ENCODE assay signal across 18 cellular contexts in the genomic region with DNA sequence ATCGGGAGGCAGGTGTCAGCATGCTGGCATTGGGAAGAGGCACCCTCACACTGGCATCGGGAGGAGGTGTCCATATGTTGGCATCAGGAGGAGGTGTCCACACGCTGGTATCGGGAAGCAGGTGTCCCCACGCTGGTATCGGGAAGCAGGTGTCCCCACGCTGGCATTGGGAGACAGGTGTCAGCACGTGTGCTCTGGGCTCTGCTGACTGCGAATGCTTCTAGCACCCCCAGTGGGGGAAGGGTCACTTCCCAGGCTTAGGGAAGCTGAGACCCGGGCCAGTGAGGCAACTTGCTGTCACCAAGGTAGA.
DNase-seq lines count a peak whose midpoint lies in the region; ATAC-seq and TF ChIP-seq lines count a peak whose summit lies in the region.
"Had no signal": no experiment of that assay in that cellular context is flagged by ENCODE, and none has a peak within 500 bp of the region (broad histone marks: within the 10 kb centered on the region; RNA-seq: fewer than 3 reads in every experiment).

No MANE protein-coding gene starts in this region.

- H3K27ac ChIP-seq in KOPT-K1 (ENCODE audit: low read depth, low read length, poor library complexity, severe bottlenecking) (peak overlapping the region; percentile 77), neutrophil (peak overlapping the region; percentile 97)
- H3K27ac ChIP-seq: ascending aorta, gastrocnemius medialis, sigmoid colon had no signal

- peaks cover 2% of the 10 kb centered on the region for H3K9me3 Mint-ChIP-seq in activated naive CD4-positive, alpha-beta T cell treated with anti-CD3 and anti-CD28 coated beads, Interleukin-2, amount 10 ng/mL, durations not matched to agents 7 days and 5 days
- H3K9me3 Mint-ChIP-seq in activated CD8-positive, alpha-beta T cell treated with anti-CD3 and anti-CD28 coated beads for 36 hours = no peaks in the 10 kb centered on the region
- H3K9me3 Mint-ChIP-seq: stimulated activated naive CD8-positive, alpha-beta T cell treated with anti-CD3 and anti-CD28 coated beads, Interleukin-15, amount 100 ng/mL, for 72 hours; type B pancreatic cell had no signal

- no peaks in the 10 kb centered on the region for H3K9me3 ChIP-seq in KOPT-K1 (ENCODE audit: insufficient read depth, low read length, poor library complexity, severe bottlenecking)
- H3K9me3 ChIP-seq in neutrophil = no peaks in the 10 kb centered on the region
- H3K9me3 ChIP-seq: ascending aorta, gastrocnemius medialis, sigmoid colon had no signal

- H3K4me1 ChIP-seq in neutrophil (ENCODE audit: control insufficient read depth in 1 of 2, insufficient read depth in 1 of 2, low read depth in 1 of 2, low read length in 1 of 2) = peaks cover 100% of the 10 kb centered on the region in 2 experiments
- H3K4me1 ChIP-seq: ascending aorta, gastrocnemius medialis, sigmoid colon had no signal

- TF ChIP-seq CTCF in activated CD8-positive, alpha-beta T cell treated with anti-CD3 and anti-CD28 coated beads for 36 hours (IDR thresholded peaks at IDR 0.05) = no peak
- TF ChIP-seq CTCF in neutrophil (IDR thresholded peaks at IDR 0.05) = no peak

- intact Hi-C loops in activated CD8-positive, alpha-beta T cell treated with anti-CD3 and anti-CD28 coated beads for 36 hours (cut with micrococcal nuclease) = no loop called here

- peaks cover 3% of the 10 kb centered on the region for H3K27me3 Mint-ChIP-seq in activated naive CD4-positive, alpha-beta T cell treated with anti-CD3 and anti-CD28 coated beads, Interleukin-2, amount 10 ng/mL, durations not matched to agents 7 days and 5 days
- no peaks in the 10 kb centered on the region for H3K27me3 Mint-ChIP-seq in activated CD8-positive, alpha-beta T cell treated with anti-CD3 and anti-CD28 coated beads for 36 hours
- H3K27me3 Mint-ChIP-seq: stimulated activated naive CD8-positive, alpha-beta T cell treated with anti-CD3 and anti-CD28 coated beads, Interleukin-15, amount 100 ng/mL, for 72 hours had no signal

- H3K27ac Mint-ChIP-seq in activated naive CD4-positive, alpha-beta T cell treated with anti-CD3 and anti-CD28 coated beads, Interleukin-2, amount 10 ng/mL, durations not matched to agents 7 days and 5 days = peak overlapping the region; percentile 91
- peak overlapping the region; percentile 92 for H3K27ac Mint-ChIP-seq in activated CD8-positive, alpha-beta T cell treated with anti-CD3 and anti-CD28 coated beads for 36 hours
- H3K27ac Mint-ChIP-seq: type B pancreatic cell had no signal

- H3K36me3 Mint-ChIP-seq in activated naive CD4-positive, alpha-beta T cell treated with anti-CD3 and anti-CD28 coated beads, Interleukin-2, amount 10 ng/mL, durations not matched to agents 7 days and 5 days = peaks cover 11% of the 10 kb centered on the region
- peaks cover 1% of the 10 kb centered on the region for H3K36me3 Mint-ChIP-seq in activated CD8-positive, alpha-beta T cell treated with anti-CD3 and anti-CD28 coated beads for 36 hours (ENCODE audit: low read depth)
- H3K36me3 Mint-ChIP-seq: type B pancreatic cell had no signal

- POLR2A ChIA-PET in activated CD8-positive, alpha-beta T cell treated with anti-CD3 and anti-CD28 coated beads for 36 hours (lab: Charles Lee) = interaction anchor here (1.3 to 12.0 kb wide), 3 partner anchors 14 to 134 kb away, joined by 3 to 376 read pairs (median 21); partner anchors contain the start of gene IKZF1

- H3K4me3 ChIP-seq in neutrophil (ENCODE audit: low read depth in 1 of 2, low read length in 1 of 2) = no peak overlapping the region
- H3K4me3 ChIP-seq: ascending aorta, gastrocnemius medialis, sigmoid colon had no signal

- no peak for ATAC-seq in activated CD8-positive, alpha-beta T cell treated with anti-CD3 and anti-CD28 coated beads for 36 hours
- ATAC-seq in GM19324 (IDR thresholded peaks at IDR 0.05; ENCODE audit: low FRiP score, unreplicated experiment) = no peak
- ATAC-seq: gastrocnemius medialis, SK-N-SH treated with all-trans-retinoic acid at 6 μM for 48 hours had no signal

- H3K4me3 Mint-ChIP-seq in activated naive CD4-positive, alpha-beta T cell treated with anti-CD3 and anti-CD28 coated beads, Interleukin-2, amount 10 ng/mL, durations not matched to agents 7 days and 5 days = no peak overlapping the region
- no peak overlapping the region for H3K4me3 Mint-ChIP-seq in activated CD8-positive, alpha-beta T cell treated with anti-CD3 and anti-CD28 coated beads for 36 hours
- H3K4me3 Mint-ChIP-seq: type B pancreatic cell had no signal

- no peaks in the 10 kb centered on the region for H3K27me3 ChIP-seq in neutrophil
- H3K27me3 ChIP-seq: ascending aorta, gastrocnemius medialis, sigmoid colon had no signal

- H3K4me1 Mint-ChIP-seq in activated naive CD4-positive, alpha-beta T cell treated with anti-CD3 and anti-CD28 coated beads, Interleukin-2, amount 10 ng/mL, durations not matched to agents 7 days and 5 days = peaks cover 99% of the 10 kb centered on the region
- H3K4me1 Mint-ChIP-seq in activated CD8-positive, alpha-beta T cell treated with anti-CD3 and anti-CD28 coated beads for 36 hours (ENCODE audit: low read depth) = peaks cover 87% of the 10 kb centered on the region

- no peaks in the 10 kb centered on the region for H3K36me3 ChIP-seq in KOPT-K1 (ENCODE audit: insufficient read depth, low read length)
- no peaks in the 10 kb centered on the region for H3K36me3 ChIP-seq in neutrophil
- H3K36me3 ChIP-seq: ascending aorta, gastrocnemius medialis, sigmoid colon had no signal

- CTCF ChIA-PET in activated naive CD4-positive, alpha-beta T cell treated with anti-CD3 and anti-CD28 coated beads, Interleukin-2, amount 10 ng/mL, durations not matched to agents 7 days and 5 days (lab: Charles Lee) = interaction anchor here (1.3 to 1.9 kb wide), 2 partner anchors 148 to 157 kb away, joined by 3 to 6 read pairs; no protein-coding TSS in a partner anchor
- CTCF ChIA-PET in activated CD8-positive, alpha-beta T cell treated with anti-CD3 and anti-CD28 coated beads for 36 hours (lab: Charles Lee) = interaction anchor here (7.3 kb wide), 1 partner anchor 16 kb away, joined by 66 read pairs; no protein-coding TSS in a partner anchor

- DNase-seq in activated naive CD4-positive, alpha-beta T cell treated with anti-CD3 and anti-CD28 coated beads, Interleukin-2, amount 10 ng/mL, durations not matched to agents 7 days and 5 days = no peak
- no peak for DNase-seq in activated naive CD4-positive, alpha-beta T cell treated with Interleukin-2 at 50 U/mL for 16 hours
- DNase-seq in activated CD8-positive, alpha-beta T cell treated with anti-CD3 and anti-CD28 coated beads for 36 hours = no peak
- DNase-seq in NK-92 treated with Interleukin-12 subunit alpha and Interleukin-12 subunit beta, amount 100 ng/mL, for 24 hours (lab: John Stamatoyannopoulos, UW) = no peak
- DNase-seq: activated CD4-positive, alpha-beta T cell treated with anti-CD3 and anti-CD28 coated beads, Interleukin-2, amount 50 U/mL, for 4 hours; gastrocnemius medialis; IMR-90; kidney glomerular epithelial cell; NCI-H1694; NCI-H226; sigmoid colon; stimulated activated naive CD8-positive, alpha-beta T cell treated with anti-CD3 and anti-CD28 coated beads, Interleukin-15, amount 100 ng/mL, for 72 hours had no signal
